1 cellular context compared by ENCODE assay signal in genomic region chr1:94720091-94720793, GRCh38.
TF ChIP-seq lines count a peak whose summit lies in the region.

No MANE protein-coding gene starts in this region.

TF ChIP-seq in GM23338, 12 proteins besides CTCF, POLR2A, EP300 and RAD21 (continued from another document):
- TF ChIP-seq ZNF462 (CRISPR knock-in tag; IDR thresholded peaks at IDR 0.05) (no peak), ZNF114 (CRISPR knock-in tag; IDR thresholded peaks at IDR 0.05) (no peak), ZNF331 (CRISPR knock-in tag; IDR thresholded peaks at IDR 0.05; ENCODE audit: low read depth) (no peak), STAT1 (IDR thresholded peaks at IDR 0.05; ENCODE audit: unreplicated experiment) (no peak), REST (IDR thresholded peaks at IDR 0.05; ENCODE audit: unreplicated experiment) (no peak), POLR2AphosphoS5 (IDR thresholded peaks at IDR 0.05; ENCODE audit: low read depth) (no peak)
